Comparison of ENCODE assay signal across 1 cellular context in genomic region chr1:167757433-167758309, GRCh38.
TF ChIP-seq lines count a peak whose summit lies in the region.

No MANE protein-coding gene starts in this region.

TF ChIP-seq in K562, 482 proteins besides CTCF, POLR2A, EP300 and RAD21 (continued from another document and continues in another):
- TF ChIP-seq RERE (CRISPR knock-in tag; IDR thresholded peaks at IDR 0.05; ENCODE audit: borderline replicate concordance) (no peak), ATF2 (CRISPR knock-in tag; IDR thresholded peaks at IDR 0.05) (no peak), MCM3 (IDR thresholded peaks at IDR 0.05) (no peak), CUX1 (CRISPR knock-in tag; IDR thresholded peaks at IDR 0.05) (no peak), RBBP5 (IDR thresholded peaks at IDR 0.05; ENCODE audit: borderline replicate concordance, insufficient read depth, low read length, poor library complexity, severe bottlenecking) (peak; percentile 24), NR2F6 (CRISPR knock-in tag; IDR thresholded peaks at IDR 0.05) (no peak), CEBPG (CRISPR knock-in tag; IDR thresholded peaks at IDR 0.05) (no peak), CEBPG (tag; conservative IDR thresholded peaks at IDR 0.05 in 1 of 2, IDR thresholded peaks at IDR 0.05 in 1 of 2) (no peak), E2F3 (CRISPR knock-in tag; IDR thresholded peaks at IDR 0.05) (no peak), NCOA2 (IDR thresholded peaks at IDR 0.05; ENCODE audit: partially characterized antibody in 2 of 2) (peak in 1 of 2 experiments; percentile 30), MTA2 (IDR thresholded peaks at IDR 0.05; ENCODE audit: low read depth) (peak; percentile 39; the same call in 1 of the 2 replicates), MCM7 (IDR thresholded peaks at IDR 0.05) (no peak), MXD1 (CRISPR knock-in tag; IDR thresholded peaks at IDR 0.05; ENCODE audit: borderline replicate concordance, poor library complexity, severe bottlenecking) (no peak), KLF1 (tag; IDR thresholded peaks at IDR 0.05) (no peak), ZNF121 (CRISPR knock-in tag; conservative IDR thresholded peaks at IDR 0.05) (peak; percentile 98), RBM25 (IDR thresholded peaks at IDR 0.05; ENCODE audit: low read depth, low read length, severe bottlenecking) (peak; percentile 67), ZNF407 (IDR thresholded peaks at IDR 0.05; ENCODE audit: low read depth) (no peak), CTBP1 (IDR thresholded peaks at IDR 0.05; ENCODE audit: borderline replicate concordance) (0 out of 2 replicates have a peak, but pooled peaks have one; percentile 13), ZNF384 (IDR thresholded peaks at IDR 0.05; ENCODE audit: low read depth, low read length) (peak; percentile 67), BCOR (IDR thresholded peaks at IDR 0.05) (peak; percentile 90), HMGXB4 (CRISPR knock-in tag; IDR thresholded peaks at IDR 0.05) (no peak; the same call in 1 of the 2 replicates), EP400 (IDR thresholded peaks at IDR 0.05) (peak; percentile 25; the same call in 1 of the 2 replicates), ETV5 (CRISPR knock-in tag; IDR thresholded peaks at IDR 0.05; ENCODE audit: low read depth) (no peak), NCOA1 (IDR thresholded peaks at IDR 0.05; ENCODE audit: low read depth) (peak; percentile 34; the same call in 1 of the 2 replicates), TCF3 (CRISPR knock-in tag; IDR thresholded peaks at IDR 0.05) (peak; percentile 49; the same call in 1 of the 2 replicates), PKNOX1 (IDR thresholded peaks at IDR 0.05) (0 out of 2 replicates have a peak, but pooled peaks have one; percentile 3), KAT7 (CRISPR knock-in tag; IDR thresholded peaks at IDR 0.05; ENCODE audit: borderline replicate concordance) (0 out of 2 replicates have a peak, but pooled peaks have one; percentile 19), TARDBP (IDR thresholded peaks at IDR 0.05) (no peak), MYBL2 (IDR thresholded peaks at IDR 0.05; ENCODE audit: low read depth) (0 out of 2 replicates have a peak, but pooled peaks have one; percentile 27), MYBL2 (CRISPR knock-in tag; IDR thresholded peaks at IDR 0.05; ENCODE audit: borderline replicate concordance) (no peak), ZNF165 (CRISPR knock-in tag; IDR thresholded peaks at IDR 0.05; ENCODE audit: borderline replicate concordance) (no peak), BMI1 (IDR thresholded peaks at IDR 0.05; ENCODE audit: low read length) (no peak), EHMT2 (IDR thresholded peaks at IDR 0.05) (no peak), ARID1B (IDR thresholded peaks at IDR 0.05) (peak; percentile 5), CBX1 (IDR thresholded peaks at IDR 0.05; ENCODE audit: low read depth) (peak; percentile 51; the same call in 1 of the 2 replicates), TRIM24 (IDR thresholded peaks at IDR 0.05) (peak; percentile 6 to 34; a peak in 2 of 4 replicates), KLF16 (IDR thresholded peaks at IDR 0.05) (no peak), HDAC1 (IDR thresholded peaks at IDR 0.05) (no peak; a peak in 1 of 4 replicates)
